Comparison of ENCODE assay signal across 2 cellular contexts in genomic region chr7:76330245-76330644, GRCh38.
TF ChIP-seq lines count a peak whose summit lies in the region.

No MANE protein-coding gene starts in this region.

TF ChIP-seq in GM23338, 12 proteins besides CTCF, POLR2A, EP300 and RAD21:
- TF ChIP-seq CREB1 (CRISPR knock-in tag; IDR thresholded peaks at IDR 0.05; ENCODE audit: low read depth) (no peak), EZH2phosphoT487 (IDR thresholded peaks at IDR 0.05; ENCODE audit: unreplicated experiment) (no peak), ZNF331 (CRISPR knock-in tag; IDR thresholded peaks at IDR 0.05; ENCODE audit: low read depth) (no peak), NANOG (IDR thresholded peaks at IDR 0.05; ENCODE audit: borderline replicate concordance) (no peak), STAT1 (IDR thresholded peaks at IDR 0.05; ENCODE audit: unreplicated experiment) (no peak), ZNF114 (CRISPR knock-in tag; IDR thresholded peaks at IDR 0.05) (no peak), POLR2AphosphoS5 (IDR thresholded peaks at IDR 0.05; ENCODE audit: low read depth) (no peak)
- TF ChIP-seq, protein P1, sequence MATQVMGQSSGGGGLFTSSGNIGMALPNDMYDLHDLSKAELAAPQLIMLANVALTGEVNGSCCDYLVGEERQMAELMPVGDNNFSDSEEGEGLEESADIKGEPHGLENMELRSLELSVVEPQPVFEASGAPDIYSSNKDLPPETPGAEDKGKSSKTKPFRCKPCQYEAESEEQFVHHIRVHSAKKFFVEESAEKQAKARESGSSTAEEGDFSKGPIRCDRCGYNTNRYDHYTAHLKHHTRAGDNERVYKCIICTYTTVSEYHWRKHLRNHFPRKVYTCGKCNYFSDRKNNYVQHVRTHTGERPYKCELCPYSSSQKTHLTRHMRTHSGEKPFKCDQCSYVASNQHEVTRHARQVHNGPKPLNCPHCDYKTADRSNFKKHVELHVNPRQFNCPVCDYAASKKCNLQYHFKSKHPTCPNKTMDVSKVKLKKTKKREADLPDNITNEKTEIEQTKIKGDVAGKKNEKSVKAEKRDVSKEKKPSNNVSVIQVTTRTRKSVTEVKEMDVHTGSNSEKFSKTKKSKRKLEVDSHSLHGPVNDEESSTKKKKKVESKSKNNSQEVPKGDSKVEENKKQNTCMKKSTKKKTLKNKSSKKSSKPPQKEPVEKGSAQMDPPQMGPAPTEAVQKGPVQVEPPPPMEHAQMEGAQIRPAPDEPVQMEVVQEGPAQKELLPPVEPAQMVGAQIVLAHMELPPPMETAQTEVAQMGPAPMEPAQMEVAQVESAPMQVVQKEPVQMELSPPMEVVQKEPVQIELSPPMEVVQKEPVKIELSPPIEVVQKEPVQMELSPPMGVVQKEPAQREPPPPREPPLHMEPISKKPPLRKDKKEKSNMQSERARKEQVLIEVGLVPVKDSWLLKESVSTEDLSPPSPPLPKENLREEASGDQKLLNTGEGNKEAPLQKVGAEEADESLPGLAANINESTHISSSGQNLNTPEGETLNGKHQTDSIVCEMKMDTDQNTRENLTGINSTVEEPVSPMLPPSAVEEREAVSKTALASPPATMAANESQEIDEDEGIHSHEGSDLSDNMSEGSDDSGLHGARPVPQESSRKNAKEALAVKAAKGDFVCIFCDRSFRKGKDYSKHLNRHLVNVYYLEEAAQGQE (IDR thresholded peaks at IDR 0.05; ENCODE audit: unreplicated experiment) = no peak
- TF ChIP-seq, protein P2, sequence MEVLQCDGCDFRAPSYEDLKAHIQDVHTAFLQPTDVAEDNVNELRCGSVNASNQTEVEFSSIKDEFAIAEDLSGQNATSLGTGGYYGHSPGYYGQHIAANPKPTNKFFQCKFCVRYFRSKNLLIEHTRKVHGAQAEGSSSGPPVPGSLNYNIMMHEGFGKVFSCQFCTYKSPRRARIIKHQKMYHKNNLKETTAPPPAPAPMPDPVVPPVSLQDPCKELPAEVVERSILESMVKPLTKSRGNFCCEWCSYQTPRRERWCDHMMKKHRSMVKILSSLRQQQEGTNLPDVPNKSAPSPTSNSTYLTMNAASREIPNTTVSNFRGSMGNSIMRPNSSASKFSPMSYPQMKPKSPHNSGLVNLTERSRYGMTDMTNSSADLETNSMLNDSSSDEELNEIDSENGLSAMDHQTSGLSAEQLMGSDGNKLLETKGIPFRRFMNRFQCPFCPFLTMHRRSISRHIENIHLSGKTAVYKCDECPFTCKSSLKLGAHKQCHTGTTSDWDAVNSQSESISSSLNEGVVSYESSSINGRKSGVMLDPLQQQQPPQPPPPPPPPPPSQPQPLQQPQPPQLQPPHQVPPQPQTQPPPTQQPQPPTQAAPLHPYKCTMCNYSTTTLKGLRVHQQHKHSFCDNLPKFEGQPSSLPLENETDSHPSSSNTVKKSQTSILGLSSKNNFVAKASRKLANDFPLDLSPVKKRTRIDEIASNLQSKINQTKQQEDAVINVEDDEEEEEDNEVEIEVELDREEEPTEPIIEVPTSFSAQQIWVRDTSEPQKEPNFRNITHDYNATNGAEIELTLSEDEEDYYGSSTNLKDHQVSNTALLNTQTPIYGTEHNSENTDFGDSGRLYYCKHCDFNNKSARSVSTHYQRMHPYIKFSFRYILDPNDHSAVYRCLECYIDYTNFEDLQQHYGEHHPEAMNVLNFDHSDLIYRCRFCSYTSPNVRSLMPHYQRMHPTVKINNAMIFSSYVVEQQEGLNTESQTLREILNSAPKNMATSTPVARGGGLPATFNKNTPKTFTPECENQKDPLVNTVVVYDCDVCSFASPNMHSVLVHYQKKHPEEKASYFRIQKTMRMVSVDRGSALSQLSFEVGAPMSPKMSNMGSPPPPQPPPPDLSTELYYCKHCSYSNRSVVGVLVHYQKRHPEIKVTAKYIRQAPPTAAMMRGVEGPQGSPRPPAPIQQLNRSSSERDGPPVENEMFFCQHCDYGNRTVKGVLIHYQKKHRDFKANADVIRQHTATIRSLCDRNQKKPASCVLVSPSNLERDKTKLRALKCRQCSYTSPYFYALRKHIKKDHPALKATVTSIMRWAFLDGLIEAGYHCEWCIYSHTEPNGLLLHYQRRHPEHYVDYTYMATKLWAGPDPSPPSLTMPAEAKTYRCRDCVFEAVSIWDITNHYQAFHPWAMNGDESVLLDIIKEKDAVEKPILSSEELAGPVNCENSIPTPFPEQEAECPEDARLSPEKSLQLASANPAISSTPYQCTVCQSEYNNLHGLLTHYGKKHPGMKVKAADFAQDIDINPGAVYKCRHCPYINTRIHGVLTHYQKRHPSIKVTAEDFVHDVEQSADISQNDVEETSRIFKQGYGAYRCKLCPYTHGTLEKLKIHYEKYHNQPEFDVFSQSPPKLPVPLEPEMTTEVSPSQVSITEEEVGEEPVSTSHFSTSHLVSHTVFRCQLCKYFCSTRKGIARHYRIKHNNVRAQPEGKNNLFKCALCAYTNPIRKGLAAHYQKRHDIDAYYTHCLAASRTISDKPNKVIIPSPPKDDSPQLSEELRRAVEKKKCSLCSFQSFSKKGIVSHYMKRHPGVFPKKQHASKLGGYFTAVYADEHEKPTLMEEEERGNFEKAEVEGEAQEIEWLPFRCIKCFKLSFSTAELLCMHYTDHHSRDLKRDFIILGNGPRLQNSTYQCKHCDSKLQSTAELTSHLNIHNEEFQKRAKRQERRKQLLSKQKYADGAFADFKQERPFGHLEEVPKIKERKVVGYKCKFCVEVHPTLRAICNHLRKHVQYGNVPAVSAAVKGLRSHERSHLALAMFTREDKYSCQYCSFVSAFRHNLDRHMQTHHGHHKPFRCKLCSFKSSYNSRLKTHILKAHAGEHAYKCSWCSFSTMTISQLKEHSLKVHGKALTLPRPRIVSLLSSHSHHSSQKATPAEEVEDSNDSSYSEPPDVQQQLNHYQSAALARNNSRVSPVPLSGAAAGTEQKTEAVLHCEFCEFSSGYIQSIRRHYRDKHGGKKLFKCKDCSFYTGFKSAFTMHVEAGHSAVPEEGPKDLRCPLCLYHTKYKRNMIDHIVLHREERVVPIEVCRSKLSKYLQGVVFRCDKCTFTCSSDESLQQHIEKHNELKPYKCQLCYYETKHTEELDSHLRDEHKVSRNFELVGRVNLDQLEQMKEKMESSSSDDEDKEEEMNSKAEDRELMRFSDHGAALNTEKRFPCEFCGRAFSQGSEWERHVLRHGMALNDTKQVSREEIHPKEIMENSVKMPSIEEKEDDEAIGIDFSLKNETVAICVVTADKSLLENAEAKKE (CRISPR knock-in tag; IDR thresholded peaks at IDR 0.05) = no peak

TF ChIP-seq in K562, 482 proteins besides CTCF, POLR2A, EP300 and RAD21:
- TF ChIP-seq HDAC6 (IDR thresholded peaks at IDR 0.05; ENCODE audit: low read depth, low read length) (no peak), SIN3A (IDR thresholded peaks at IDR 0.05; ENCODE audit: borderline replicate concordance in 2 of 2, control insufficient read depth in 1 of 2, low read depth in 2 of 2, low read length in 2 of 2) (0 out of 4 replicates have a peak, but pooled peaks of 1 of the 2 experiments have one; percentile 7)
